Comparison of ENCODE assay signal across 8 cellular contexts in genomic region chr15:91853968-91854943, GRCh38. TPM values are rescaled to one million over a fixed set of nuclear protein-coding genes. Genes with fewer than 3 reads are reported as not detected.
DNase-seq lines count a peak whose midpoint lies in the region; ATAC-seq, FAIRE-seq and TF ChIP-seq lines count a peak whose summit lies in the region.

No MANE protein-coding gene starts in this region.

- H3K27me3 ChIP-seq in IMR-90 (ENCODE audit: control insufficient read depth, insufficient read depth, low read length) (no peaks in the 10 kb centered on the region; the same call in 1 of the 2 replicates), bronchial epithelial cell (ENCODE audit: control insufficient read depth, insufficient read depth, low read length) (no peaks in the 10 kb centered on the region), skeletal muscle tissue (ENCODE audit: control insufficient read depth in 3 of 3, insufficient read depth in 3 of 3, low read length in 3 of 3) (no peaks in the 10 kb centered on the region), PC-3 (ENCODE audit: low read length) (peaks cover 20% of the 10 kb centered on the region)

- H2BK20ac ChIP-seq in IMR-90 (ENCODE audit: low read depth, low read length): no peak overlapping the region

- DNase-seq in AG09309 (ENCODE audit: low read depth): no peak
- DNase-seq in IMR-90: no peak
- DNase-seq in T-helper 2 cell treated with Interferon-gamma antibody and Interleukin-4, amounts not matched to agents 5 μg/mL and 100 μg/mL, for 36 hours (ENCODE audit: low spot score): peak; percentile 57
- DNase-seq in bronchial epithelial cell (ENCODE audit: low read depth): peak; percentile 33
- peak; percentile 60 for DNase-seq in iPS-NIHi11 (ENCODE audit: low spot score)
- DNase-seq in PC-3: no peak
- DNase-seq in HPDE6-E6E7 (ENCODE audit: extremely low spot score): no peak

- H3K9ac ChIP-seq in IMR-90 (ENCODE audit: low read depth, low read length) (peak overlapping the region; percentile 72), skeletal muscle tissue (ENCODE audit: low read depth in 1 of 3, low read length in 3 of 3) (peak overlapping the region in 2 of 3 donors; percentile 40 to 47), PC-3 (ENCODE audit: low read length) (no peak overlapping the region)

- FAIRE-seq in bronchial epithelial cell (lab: Jason Lieb, UNC): no peak

- H3K14ac ChIP-seq in IMR-90 (replicated peaks; ENCODE audit: low read depth, low read length): no peak overlapping the region

- TF ChIP-seq CTCF in AG09309 (IDR thresholded peaks at IDR 0.05; ENCODE audit: control insufficient read depth, insufficient read depth, low read depth, low read length, missing control alignments) (no peak), IMR-90 (conservative IDR thresholded peaks at IDR 0.05; ENCODE audit: low read depth, low read length) (peak; percentile 16; the same call in 1 of the 2 replicates), bronchial epithelial cell (IDR thresholded peaks at IDR 0.05; ENCODE audit: insufficient read depth, low read length, severe bottlenecking) (no peak), PC-3 (conservative IDR thresholded peaks at IDR 0.05; ENCODE audit: low read depth, low read length) (no peak)

- H3K4me2 ChIP-seq in IMR-90 (ENCODE audit: low read depth, low read length) (peak overlapping the region; percentile 88), PC-3 (ENCODE audit: low read length) (no peak overlapping the region)

- CTCF ChIA-PET in IMR-90 (lab: Yijun Ruan, JAX): interaction anchor here (0.6 to 1.6 kb wide), 6 partner anchors 10 to 231 kb away, joined by 3 to 5 read pairs (median 4); no protein-coding TSS in a partner anchor
- CTCF ChIA-PET in PC-3 (lab: Charles Lee): no interaction called here

- peaks cover 8% of the 10 kb centered on the region; the same call in 1 of the 2 replicates for H3K9me1 ChIP-seq in IMR-90 (ENCODE audit: insufficient read depth, low read length)

- no peak overlapping the region for H3K56ac ChIP-seq in IMR-90 (ENCODE audit: extremely low read depth, insufficient read depth, low read length)

- H4K5ac ChIP-seq in IMR-90 (ENCODE audit: low read depth, low read length): no peak overlapping the region

- H2AFZ ChIP-seq in IMR-90 (replicated peaks; ENCODE audit: low read length, poor library complexity): peak overlapping the region; percentile 91
- H2AFZ ChIP-seq in PC-3 (ENCODE audit: low read length): no peak overlapping the region

- ATAC-seq in IMR-90 (ENCODE audit: low read depth) (peak; percentile 42), PC-3 (no peak)

- peaks cover 3% of the 10 kb centered on the region for H3K9me3 Mint-ChIP-seq in T-helper 2 cell treated with Interferon-gamma antibody and Interleukin-4, amounts not matched to agents 5 μg/mL and 100 μg/mL, for 36 hours

- H3K18ac ChIP-seq in IMR-90 (ENCODE audit: low read depth, low read length): no peak overlapping the region

- intact Hi-C loops in IMR-90 (cut with micrococcal nuclease): loop anchor here (1.0 to 5.0 kb wide), 7 partner anchors 73 to 551 kb away; no protein-coding TSS in a partner anchor
- intact Hi-C loops in PC-3 (cut with micrococcal nuclease): no loop called here

- peak; percentile 6; the same call in 1 of the 2 replicates for TF ChIP-seq RAD21 in IMR-90 (IDR thresholded peaks at IDR 0.05; ENCODE audit: low read length)

- POLR2A ChIA-PET in IMR-90 (lab: Charles Lee; ENCODE audit: unreplicated experiment) (no interaction called here), PC-3 (lab: Charles Lee; ENCODE audit: unreplicated experiment) (no interaction called here)

- H3K9me3 ChIP-seq in IMR-90 (ENCODE audit: control insufficient read depth, insufficient read depth, low read length) (no peaks in the 10 kb centered on the region), skeletal muscle tissue (ENCODE audit: control insufficient read depth in 3 of 3, low read length in 3 of 3) (no peaks in the 10 kb centered on the region), PC-3 (ENCODE audit: low read length) (no peaks in the 10 kb centered on the region)

- no peak overlapping the region for H3K4ac ChIP-seq in IMR-90 (ENCODE audit: low read depth, low read length)

- no peak overlapping the region for H3K27ac ChIP-seq in IMR-90 (ENCODE audit: insufficient read depth, low read length)
- peak overlapping the region; percentile 31 for H3K27ac ChIP-seq in skeletal muscle tissue (ENCODE audit: low read depth, low read length)
- no peak overlapping the region for H3K27ac ChIP-seq in PC-3 (ENCODE audit: low read length)

- H2AK5ac ChIP-seq in IMR-90 (ENCODE audit: low read depth, low read length): no peak overlapping the region

- peak overlapping the region; percentile 77 for H3K27ac Mint-ChIP-seq in T-helper 2 cell treated with Interferon-gamma antibody and Interleukin-4, amounts not matched to agents 5 μg/mL and 100 μg/mL, for 36 hours

- H2AK9ac ChIP-seq in IMR-90 (replicated peaks; ENCODE audit: low read depth, low read length, poor library complexity): peak overlapping the region; percentile 62

- H3K4me1 ChIP-seq in IMR-90 (ENCODE audit: control insufficient read depth, insufficient read depth, low read length) (peaks cover 5% of the 10 kb centered on the region; the same call in 1 of the 2 replicates), skeletal muscle tissue (ENCODE audit: control insufficient read depth in 3 of 3, insufficient read depth in 3 of 3, low read length in 3 of 3) (peaks cover 15 to 27% (median 26%) of the 10 kb centered on the region in 3 donors), PC-3 (ENCODE audit: insufficient read depth, low read length) (no peaks in the 10 kb centered on the region)

- H3K79me2 ChIP-seq in PC-3 (ENCODE audit: low read length): no peaks in the 10 kb centered on the region

- BruUV-seq in IMR-90 (replicated peaks; lab: Mats Ljungman, UMichigan) (no TSS peak), PC-3 (replicated peaks; lab: Mats Ljungman, UMichigan) (no TSS peak)

- no peak overlapping the region for H2BK120ac ChIP-seq in IMR-90 (ENCODE audit: low read depth, low read length)

- dilution Hi-C loops in IMR-90 (cut with HindIII; ENCODE audit: low sequenced_read_pairs, unreplicated experiment): no loop called here

- H3K36me3 ChIP-seq in IMR-90 (ENCODE audit: control insufficient read depth, insufficient read depth, low read length) (no peaks in the 10 kb centered on the region), bronchial epithelial cell (ENCODE audit: control insufficient read depth, insufficient read depth, low read length) (no peaks in the 10 kb centered on the region), skeletal muscle tissue (ENCODE audit: control insufficient read depth in 3 of 3, insufficient read depth in 3 of 3, low read length in 3 of 3) (peaks cover 0 to 3% (median 0%) of the 10 kb centered on the region in 3 donors), PC-3 (ENCODE audit: low read depth, low read length) (no peaks in the 10 kb centered on the region)

- WGBS in IMR-90 (ENCODE audit: extremely low coverage in 2 of 2, insufficient read length in 1 of 2), 2 experiments: 36% methylated on average over 5 of the region's 66 CpGs; no CpG with 5 or more reads in 1 of the 2 experiments

- peaks cover 20% of the 10 kb centered on the region for H3K36me3 Mint-ChIP-seq in T-helper 2 cell treated with Interferon-gamma antibody and Interleukin-4, amounts not matched to agents 5 μg/mL and 100 μg/mL, for 36 hours (ENCODE audit: low read depth)

- H3K4me3 ChIP-seq in AG09309 (ENCODE audit: control insufficient read depth, low read depth, low read length) (peak overlapping the region; percentile 56), IMR-90 (ENCODE audit: insufficient read depth, low read depth, low read length) (peak overlapping the region; percentile 90), bronchial epithelial cell (ENCODE audit: low read depth, low read length) (peak overlapping the region; percentile 50), skeletal muscle tissue (ENCODE audit: low read length in 3 of 3) (peak overlapping the region; percentile 60 to 80 (median 71)), PC-3 (ENCODE audit: low read length) (no peak overlapping the region)

- H4K91ac ChIP-seq in IMR-90 (ENCODE audit: insufficient read depth, low read depth, low read length): no peak overlapping the region

- in situ Hi-C loops in IMR-90 (cut with MboI; ENCODE audit: low sequenced_read_pairs): no loop called here

- no peaks in the 10 kb centered on the region for H3F3A ChIP-seq in PC-3 (ENCODE audit: low read length, unreplicated experiment)

- peaks cover 0 to 17% of the 10 kb centered on the region in 2 experiments; a peak in 2 of 4 replicates for H3K79me1 ChIP-seq in IMR-90 (ENCODE audit: low read depth in 1 of 2, low read length in 2 of 2)

- H3K27me3 Mint-ChIP-seq in T-helper 2 cell treated with Interferon-gamma antibody and Interleukin-4, amounts not matched to agents 5 μg/mL and 100 μg/mL, for 36 hours (ENCODE audit: low read depth): peaks cover 3% of the 10 kb centered on the region

- H3K23ac ChIP-seq in IMR-90 (ENCODE audit: low read depth, low read length): no peak overlapping the region; the same call in 1 of the 2 replicates

- peak overlapping the region; percentile 91 for H3K4me3 Mint-ChIP-seq in T-helper 2 cell treated with Interferon-gamma antibody and Interleukin-4, amounts not matched to agents 5 μg/mL and 100 μg/mL, for 36 hours

- H2BK5ac ChIP-seq in IMR-90 (ENCODE audit: low read depth, low read length, poor library complexity, severe bottlenecking): no peak overlapping the region

- no peak overlapping the region; a peak in 1 of 4 replicates for H4K8ac ChIP-seq in IMR-90 (ENCODE audit: low read depth in 2 of 2, low read length in 2 of 2)

- H4K20me1 ChIP-seq in IMR-90 (ENCODE audit: insufficient read depth, low read length) (no peaks in the 10 kb centered on the region; the same call in 1 of the 2 replicates), PC-3 (ENCODE audit: low read length) (no peaks in the 10 kb centered on the region)

- peaks cover 62% of the 10 kb centered on the region for H3K4me1 Mint-ChIP-seq in T-helper 2 cell treated with Interferon-gamma antibody and Interleukin-4, amounts not matched to agents 5 μg/mL and 100 μg/mL, for 36 hours (ENCODE audit: low read depth)

- TF ChIP-seq POLR2A in IMR-90 (IDR thresholded peaks at IDR 0.05; ENCODE audit: low read depth, low read length): no peak

- no peaks in the 10 kb centered on the region for H3K9me2 ChIP-seq in PC-3 (replicated peaks; ENCODE audit: low read length)

- no peak overlapping the region for H2BK15ac ChIP-seq in IMR-90 (ENCODE audit: low read depth, low read length)

TF ChIP-seq in IMR-90, 13 proteins besides CTCF, POLR2A, EP300 and RAD21 (continues in another document):
- no peak for TF ChIP-seq CEBPB (IDR thresholded peaks at IDR 0.05; ENCODE audit: low read depth, low read length)
- no peak for TF ChIP-seq MAFK (IDR thresholded peaks at IDR 0.05; ENCODE audit: low read depth, low read length)
- TF ChIP-seq RFX5 (IDR thresholded peaks at IDR 0.05; ENCODE audit: low read depth, low read length): no peak
- TF ChIP-seq SMC3 (IDR thresholded peaks at IDR 0.05; ENCODE audit: low read depth, low read length): no peak
- TF ChIP-seq BHLHE40 (IDR thresholded peaks at IDR 0.05; ENCODE audit: low read depth, low read length): no peak

RNA-seq across cellular contexts. Expression of gene SLCO3A1, which starts 0.7 kb away (rescaled TPM):
- total RNA-seq in IMR-90 (2012; rRNA removed) (2.2 and 4.7 TPM in 2 replicates), bronchial epithelial cell (3.8 and 4.5 TPM in 2 replicates), skeletal muscle tissue (4.7 TPM), PC-3 (2014; rRNA removed) (0.07 and 0.35 TPM in 2 replicates)
- 8.1 and 11.2 TPM in 2 replicates for polyA plus RNA-seq in IMR-90 (2012; rRNA removed)
- polyA plus RNA-seq in IMR-90 (2012; cell fraction: cytosol; rRNA removed): 7.8 and 11.2 TPM in 2 replicates
- polyA plus RNA-seq in IMR-90 (2012; cell fraction: nucleus; rRNA removed; ENCODE audit: low replicate concordance): 7.1 and 8.5 TPM in 2 replicates

Comparison
In these comparisons a context has a peak if more than half of its experiments do, and no peak if none do; other contexts are left out.
1. DNase-seq: peak in T-helper 2 cell treated with Interferon-gamma antibody and Interleukin-4, amounts not matched to agents 5 μg/mL and 100 μg/mL, for 36 hours (single experiment), bronchial epithelial cell (single experiment) and iPS-NIHi11 (single experiment); none in AG09309 (single experiment), IMR-90 (single experiment), PC-3 (single experiment) and HPDE6-E6E7 (single experiment).